ENCODE assay signal across 1 cellular context in the genomic region with DNA sequence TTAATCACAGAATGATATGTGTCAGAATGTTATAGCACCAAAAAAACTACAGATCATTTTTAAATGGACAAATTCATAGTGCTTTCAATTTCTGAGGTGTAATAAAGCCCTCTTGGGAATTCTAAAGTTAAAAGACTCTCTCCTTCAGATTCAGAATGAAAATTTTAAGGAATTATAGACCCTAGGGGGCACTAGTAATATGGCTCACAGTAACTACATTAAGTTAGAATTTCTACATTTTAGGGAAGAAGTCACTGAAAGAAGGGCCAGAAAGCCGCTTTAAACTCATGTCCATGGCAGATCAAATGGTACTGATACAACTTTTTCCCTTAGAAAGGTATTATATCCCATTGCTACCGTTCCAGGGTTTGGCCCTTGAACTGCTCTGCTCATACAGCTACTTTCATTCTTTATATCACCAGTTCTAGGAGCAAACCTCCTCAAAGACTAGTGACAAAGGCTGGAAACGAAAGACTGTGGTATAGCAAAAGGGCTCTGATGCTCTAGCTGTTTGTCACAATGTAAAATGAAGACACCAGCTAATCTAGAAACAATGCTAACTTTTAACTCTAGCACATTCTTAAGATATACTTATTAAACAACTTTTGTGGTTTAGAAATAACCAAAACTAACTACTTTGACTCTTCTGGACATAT.
TF ChIP-seq lines count a peak whose summit lies in the region.

No MANE protein-coding gene starts in this region.

TF ChIP-seq in HCT116, 20 proteins besides CTCF, POLR2A, EP300 and RAD21:
- TF ChIP-seq, protein P1, sequence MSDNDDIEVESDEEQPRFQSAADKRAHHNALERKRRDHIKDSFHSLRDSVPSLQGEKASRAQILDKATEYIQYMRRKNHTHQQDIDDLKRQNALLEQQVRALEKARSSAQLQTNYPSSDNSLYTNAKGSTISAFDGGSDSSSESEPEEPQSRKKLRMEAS (IDR thresholded peaks at IDR 0.05), result no peak
